Comparison of ENCODE assay signal across 22 cellular contexts in the genomic region with DNA sequence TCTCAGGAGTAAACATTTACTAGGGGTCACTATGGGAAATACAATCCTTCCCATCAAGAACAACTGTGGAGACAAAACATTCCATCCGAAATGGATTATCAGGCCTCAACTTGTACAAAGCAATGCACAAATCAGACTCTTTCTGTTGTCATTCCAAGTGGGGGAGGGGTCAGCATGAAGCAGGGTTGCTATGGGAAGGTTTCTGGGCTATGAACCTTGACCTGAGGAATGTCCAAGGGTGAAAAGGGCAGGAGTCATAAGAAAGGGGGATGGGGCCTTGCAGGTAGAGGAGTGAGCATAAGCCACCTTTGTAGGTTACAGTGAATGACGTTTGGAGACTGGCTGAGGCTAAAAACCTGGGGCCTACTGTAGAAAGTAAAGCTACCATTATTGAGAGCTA. TPM values are rescaled to one million over a fixed set of nuclear protein-coding genes. Genes with fewer than 3 reads are reported as not detected.
DNase-seq lines count a peak whose midpoint lies in the region; FAIRE-seq and TF ChIP-seq lines count a peak whose summit lies in the region.
"Had no signal": no experiment of that assay in that cellular context is flagged by ENCODE, and none has a peak within 500 bp of the region (broad histone marks: within the 10 kb centered on the region; RNA-seq: fewer than 3 reads in every experiment).

No MANE protein-coding gene starts in this region.

- H3K4me1 ChIP-seq in H1 (replicated peaks in 1 of 4; ENCODE audit: control insufficient read depth in 3 of 4, insufficient read depth in 4 of 4, low read length in 3 of 4) (peaks cover 13 to 27% (median 23%) of the 10 kb centered on the region in 4 experiments), transverse colon (peaks cover 0 to 26% (median 4%) of the 10 kb centered on the region in 4 donors)

- peak overlapping the region; percentile 31; the same call in 1 of the 2 replicates for H2BK15ac ChIP-seq in H1 (ENCODE audit: low read length)

- in situ Hi-C loops in transverse colon (cut with MboI; ENCODE audit: low pct_ligation_motif_present in 1 of 4, low pct_unique_long_range_greater_than_20kb in 1 of 4, low sequenced_read_pairs in 3 of 4): no loop called here

- H3K36me3 Mint-ChIP-seq in nephron (ENCODE audit: low read depth): no peaks in the 10 kb centered on the region

- peak overlapping the region; percentile 93 for H2BK12ac ChIP-seq in H1 (ENCODE audit: low read depth, low read length)

- no peak overlapping the region for H2AFZ ChIP-seq in H1 (ENCODE audit: low read length)

- no peaks in the 10 kb centered on the region for H3K79me2 ChIP-seq in H1 (ENCODE audit: control insufficient read depth in 1 of 2, insufficient read depth in 2 of 2, low read length in 2 of 2)

- peak overlapping the region; percentile 83 to 99 (median 93) for H3K27ac Mint-ChIP-seq in nephron

- H3K9me3 ChIP-seq in H1 (ENCODE audit: insufficient read depth in 2 of 2, low read depth in 1 of 2, low read length in 1 of 2) (no peaks in the 10 kb centered on the region), transverse colon (no peaks in the 10 kb centered on the region)
- H3K9me3 ChIP-seq: heart right ventricle, upper lobe of left lung had no signal

- H3K4me1 Mint-ChIP-seq in nephron: peaks cover 75% of the 10 kb centered on the region

- H3K4me3 Mint-ChIP-seq in nephron: peak overlapping the region; percentile 58 to 65 (median 63)

- no peak overlapping the region for H3K23ac ChIP-seq in H1 (ENCODE audit: insufficient read length)

- H3K9me3 Mint-ChIP-seq in nephron: no peaks in the 10 kb centered on the region

- H4K5ac ChIP-seq in H1 (ENCODE audit: insufficient read length, low read depth, low read length): no peak overlapping the region

- TF ChIP-seq CTCF in H1 (IDR thresholded peaks at IDR 0.05; ENCODE audit: control extremely low read depth in 1 of 3, insufficient read depth in 1 of 3, low read depth in 1 of 3, low read length in 3 of 3): no peak
- no peak for TF ChIP-seq CTCF in nephron (IDR thresholded peaks at IDR 0.05; ENCODE audit: unreplicated experiment in 3 of 3)
- TF ChIP-seq CTCF in transverse colon (IDR thresholded peaks at IDR 0.05): no peak

- no peak overlapping the region for H3K27ac ChIP-seq in H1 (ENCODE audit: low read depth, low read length)
- peak overlapping the region; percentile 83 to 93 (median 85) for H3K27ac ChIP-seq in transverse colon
- H3K27ac ChIP-seq: brain microvascular endothelial cell, heart right ventricle, HL-60 had no signal

- no peak overlapping the region for H3K56ac ChIP-seq in H1 (replicated peaks; ENCODE audit: insufficient read length, low read depth, low read length)

- no peaks in the 10 kb centered on the region for H3K79me1 ChIP-seq in H1 (ENCODE audit: low read depth, low read length)

- no peak for TF ChIP-seq EP300 in H1 (IDR thresholded peaks at IDR 0.05; ENCODE audit: borderline replicate concordance in 1 of 2, low read depth in 2 of 2, low read length in 2 of 2)
- no peak for TF ChIP-seq EP300 in transverse colon (IDR thresholded peaks at IDR 0.05; ENCODE audit: low read depth)

- 0 out of 2 replicates have a peak overlapping the region, but pooled peaks have one; percentile 21 for H2BK20ac ChIP-seq in H1 (ENCODE audit: low read length)

- DNase-seq in NCI-H2171 treated with DMSO at 0.1 percent for 48 hours (lab: John Stamatoyannopoulos, UW) (peak; percentile 25), NCI-H2171 (lab: John Stamatoyannopoulos, UW) (no peak), H1 (ENCODE audit: low read depth in 1 of 2, low spot score in 2 of 2) (no peak), transverse colon (no peak), NCI-H1092 treated with DMSO at 0.1 percent for 48 hours (lab: John Stamatoyannopoulos, UW) (no peak), epidermal melanocyte (ENCODE audit: insufficient read length, low spot score) (no peak)
- no peak for DNase-seq in stimulated activated naive CD4-positive, alpha-beta T cell treated with Interleukin-2 at 50 U/mL for 16 hours (lab: John Stamatoyannopoulos, UW)
- DNase-seq: activated T-cell treated with anti-CD3 and anti-CD28 coated beads, Interleukin-2, amount 50 U/mL, for 1 hour; brain microvascular endothelial cell; DND-41; heart right ventricle; left ventricle myocardium superior; NCI-H1417 treated with DMSO at 0.1 percent for 48 hours; OCI-M1; stimulated activated CD4-positive, alpha-beta T cell treated with anti-CD3 and anti-CD28 coated beads, Interleukin-2, amount 100 ng/mL, for 48 hours; stimulated activated naive CD4-positive, alpha-beta T cell; T-helper 9 cell; upper lobe of left lung had no signal

- H4K91ac ChIP-seq in H1 (replicated peaks; ENCODE audit: insufficient read length, low read length): no peak overlapping the region

- no peak overlapping the region for H3K4ac ChIP-seq in H1 (replicated peaks; ENCODE audit: insufficient read length, low read depth, low read length)

- H3K27me3 Mint-ChIP-seq in nephron (ENCODE audit: low read depth): peaks cover 3% of the 10 kb centered on the region

- H3K14ac ChIP-seq in H1 (ENCODE audit: insufficient read length): no peak overlapping the region

- H2AK5ac ChIP-seq in H1 (ENCODE audit: low read depth, low read length): no peak overlapping the region

- TF ChIP-seq POLR2A in H1 (IDR thresholded peaks at IDR 0.05; ENCODE audit: control extremely low read depth in 1 of 2, low read depth in 2 of 2, low read length in 2 of 2) (no peak), transverse colon (IDR thresholded peaks at IDR 0.05) (no peak)

- H3K18ac ChIP-seq in H1 (ENCODE audit: extremely low read depth, low read length): peak overlapping the region; percentile 24; the same call in 1 of the 2 replicates

- no peaks in the 10 kb centered on the region for H4K20me1 ChIP-seq in H1 (replicated peaks in 1 of 2; ENCODE audit: control insufficient read depth in 1 of 2, insufficient read depth in 2 of 2, low read length in 2 of 2)

- peak; percentile 52 for FAIRE-seq in H1 (lab: Jason Lieb, UNC)
- FAIRE-seq: endothelial cell of umbilical vein had no signal

- CTCF ChIA-PET in H1 (lab: Charles Lee; ENCODE audit: partially characterized antibody): interaction anchor here (1.1 to 3.4 kb wide), 4 partner anchors 12 to 37 kb away, joined by 3 to 18 read pairs (median 6); no protein-coding TSS in a partner anchor

- H3K23me2 ChIP-seq in H1 (ENCODE audit: low read depth, low read length): peaks cover 4% of the 10 kb centered on the region; the same call in 1 of the 2 replicates

- 83% methylated on average over 2 of the region's 2 CpGs; no CpG with 5 or more reads in 1 of the 2 experiments for WGBS in H1 (ENCODE audit: extremely low coverage in 1 of 2, insufficient coverage in 1 of 2, insufficient read length in 1 of 2, insufficient replicate concordance in 2 of 2, low coverage in 1 of 2, low lambda C conversion rate in 2 of 2, missing lambda C conversion rate in 1 of 2), 2 experiments
- 68 to 72% methylated on average over 2 of the region's 2 CpGs for WGBS in transverse colon (ENCODE audit: low coverage in 1 of 2), 2 donors

- POLR2A ChIA-PET in H1 (lab: Charles Lee; ENCODE audit: partially characterized antibody): interaction anchor here (1.0 kb wide), 1 partner anchor 175 kb away, joined by 3 read pairs; the partner anchor contains the start of gene CDC40

- intact Hi-C loops in transverse colon (cut with DNase I; ENCODE audit: low total_unique reads): no loop called here

- H4K8ac ChIP-seq in H1 (ENCODE audit: extremely low read depth, insufficient read depth, low read length): no peak overlapping the region

- no peak overlapping the region for H2BK120ac ChIP-seq in H1 (replicated peaks; ENCODE audit: low read depth, low read length)

- peak overlapping the region in 1 of 2 experiments; percentile 3; a peak in 1 of 4 replicates for H3K4me2 ChIP-seq in H1 (ENCODE audit: insufficient read depth in 1 of 2, low read depth in 2 of 2, low read length in 2 of 2)

- H3K4me3 ChIP-seq in H1 (ENCODE audit: extremely low read depth in 1 of 4, insufficient read depth in 2 of 4, low read depth in 3 of 4, low read length in 4 of 4): no peak overlapping the region; a peak in 1 of 8 replicates
- H3K4me3 ChIP-seq in transverse colon: no peak overlapping the region
- H3K4me3 ChIP-seq: heart right ventricle, upper lobe of left lung had no signal

- no peak overlapping the region for H3K9ac ChIP-seq in H1 (replicated peaks in 1 of 4; ENCODE audit: extremely low read depth in 1 of 4, low read depth in 3 of 4, low read length in 3 of 4)

- no peak overlapping the region for H2BK5ac ChIP-seq in H1 (ENCODE audit: low read depth, low read length)

- H3K36me3 ChIP-seq in H1 (ENCODE audit: control insufficient read depth in 2 of 4, insufficient read depth in 4 of 4, low read length in 3 of 4): no peaks in the 10 kb centered on the region
- no peaks in the 10 kb centered on the region for H3K36me3 ChIP-seq in transverse colon
- H3K36me3 ChIP-seq: brain microvascular endothelial cell, heart right ventricle, upper lobe of left lung had no signal

- no peak for TF ChIP-seq RAD21 in H1 (IDR thresholded peaks at IDR 0.05 in 1 of 2, conservative IDR thresholded peaks at IDR 0.05 in 1 of 2; ENCODE audit: low read depth in 2 of 2, low read length in 2 of 2)

- H3K27me3 ChIP-seq in H1 (replicated peaks in 1 of 4; ENCODE audit: control insufficient read depth in 3 of 4, extremely low read depth in 1 of 4, insufficient read depth in 3 of 4, low read length in 3 of 4) (peaks cover 8 to 24% (median 18%) of the 10 kb centered on the region in 4 experiments), transverse colon (peaks cover 31% of the 10 kb centered on the region)
- H3K27me3 ChIP-seq: brain microvascular endothelial cell had no signal

TF ChIP-seq in H1, 55 proteins besides CTCF, POLR2A, EP300 and RAD21 (continues in another document):
- no peak for TF ChIP-seq MAX (IDR thresholded peaks at IDR 0.05)
- no peak for TF ChIP-seq E2F6 (IDR thresholded peaks at IDR 0.05)

RNA-seq across cellular contexts. Expression of gene METTL24, which starts 3.1 kb away (rescaled TPM):
- total RNA-seq in H1 (2021; fragmentation: NEBNext Ultra II Directional; extraction: Animal tissue kit (Norgen Biotek cat#: 25700)): 0.39 and 0.44 TPM in 2 replicates
- polyA plus RNA-seq in H1 (2011; rRNA removed): 0.17 and 0.30 TPM in 2 replicates
- 0.27 TPM for polyA plus RNA-seq in H1 (2011; cell fraction: cytosol; rRNA removed)
- polyA plus RNA-seq in H1 (2011; cell fraction: nucleus; rRNA removed): 0.73 TPM
- polyA plus RNA-seq in H1 (2012, experiment 1 of 2): 0.16 to 0.28 TPM (median 0.20 TPM) in 3 of 4 replicates, not detected in the other
- polyA plus RNA-seq in H1 (2012, experiment 2 of 2): not detected
- polyA plus RNA-seq in H1 (2013, experiment 1 of 2): 0.08 TPM
- polyA plus RNA-seq in H1 (2013, experiment 2 of 2): 0.17 TPM
- 1.2 and 2.6 TPM in 2 replicates for polyA minus RNA-seq in H1 (2011; rRNA and poly(A)+ RNA removed)
- polyA minus RNA-seq in H1 (2011; cell fraction: cytosol; rRNA and poly(A)+ RNA removed): not detected
- 5.0 TPM for polyA minus RNA-seq in H1 (2011; cell fraction: nucleus; rRNA and poly(A)+ RNA removed)
- 10 to 100 TPM in 2 of 4 donors, 1 to 10 TPM in 2; 1.4 to 59.9 (median 14.7) TPM for total RNA-seq in transverse colon
- total RNA-seq: A172, endothelial cell of umbilical vein had no signal
- polyA plus RNA-seq: endothelial cell of umbilical vein had no signal
